ENCODE assay signal across 8 cellular contexts in genomic region chr3:49469037-49469875, GRCh38. TPM values are rescaled to one million over a fixed set of nuclear protein-coding genes. Genes with fewer than 3 reads are reported as not detected.
DNase-seq lines count a peak whose midpoint lies in the region; ATAC-seq lines count a peak whose summit lies in the region.

No MANE protein-coding gene starts in this region.

- peak overlapping the region; percentile 82 for H3K27ac Mint-ChIP-seq in T-helper 17 cell

- H3K9me3 ChIP-seq in T-helper 17 cell (ENCODE audit: control insufficient read depth, low read length, poor library complexity, severe bottlenecking), result no peaks in the 10 kb centered on the region

- peaks cover 20% of the 10 kb centered on the region for H3K4me1 Mint-ChIP-seq in T-helper 17 cell

- DNase-seq in DMS114 treated with DMSO at 0.1 percent for 48 hours (lab: John Stamatoyannopoulos, UW; ENCODE audit: unreplicated experiment), result peak; percentile 73
- no peak for DNase-seq in T-helper 17 cell
- peak; percentile 72 for DNase-seq in mucosa of gallbladder (ENCODE audit: low spot score)
- DNase-seq in ureter (ENCODE audit: low spot score), result peak; percentile 81

- no peaks in the 10 kb centered on the region for H3K36me3 Mint-ChIP-seq in T-helper 17 cell (ENCODE audit: low read depth)

- H3K27me3 Mint-ChIP-seq in T-helper 17 cell, result no peaks in the 10 kb centered on the region

- peak overlapping the region; percentile 89 for H3K4me3 Mint-ChIP-seq in T-helper 17 cell

- ATAC-seq in HG02884 (IDR thresholded peaks at IDR 0.05; ENCODE audit: unreplicated experiment) (peak; percentile 4), T-helper 17 cell (no peak), esophagus mucosa (peak; percentile 42), GM19467 (IDR thresholded peaks at IDR 0.05; ENCODE audit: unreplicated experiment) (no peak), HG02981 (IDR thresholded peaks at IDR 0.05; ENCODE audit: unreplicated experiment) (no peak)

RNA-seq across cellular contexts. Expression of gene DAG1, which starts 0.8 kb away (rescaled TPM):
- total RNA-seq in T-helper 17 cell, result 10 to 100 TPM; 18.0 to 18.9 TPM
- total RNA-seq in esophagus mucosa, result 48.3 TPM
- total RNA-seq in mucosa of gallbladder, result 139 TPM
- total RNA-seq in ureter, result 94.0 TPM

RNA-seq across cellular contexts. Expression of gene NICN1, which starts 40.1 kb away (rescaled TPM):
- 10 to 100 TPM; 17.5 to 18.5 TPM for total RNA-seq in T-helper 17 cell
- 6.1 TPM for total RNA-seq in esophagus mucosa
- 27.8 TPM for total RNA-seq in mucosa of gallbladder
- 27.4 TPM for total RNA-seq in ureter

RNA-seq across cellular contexts. Expression of gene AMT, which starts 47.0 kb away (rescaled TPM):
- total RNA-seq in T-helper 17 cell, result 1 to 10 TPM; 5.9 to 8.3 TPM
- 0.88 TPM for total RNA-seq in esophagus mucosa
- total RNA-seq in mucosa of gallbladder, result 20.7 TPM
- total RNA-seq in ureter, result 29.1 TPM

RNA-seq across cellular contexts. Expression of gene TCTA, which starts 57.0 kb away (rescaled TPM):
- total RNA-seq in T-helper 17 cell (10 to 100 TPM; 23.4 to 27.0 TPM), esophagus mucosa (12.4 TPM), mucosa of gallbladder (57.6 TPM), ureter (37.1 TPM)

RNA-seq across cellular contexts. Expression of gene RHOA, which starts 57.5 kb away (rescaled TPM):
- 100 to 1,000 TPM; 274 to 317 TPM for total RNA-seq in T-helper 17 cell
- total RNA-seq in esophagus mucosa, result 311 TPM
- 386 TPM for total RNA-seq in mucosa of gallbladder
- total RNA-seq in ureter, result 379 TPM

Comparison
In these comparisons a context has a peak if more than half of its experiments do, and no peak if none do; other contexts are left out.
1. DNase-seq: peak in DMS114 treated with DMSO at 0.1 percent for 48 hours (single experiment), mucosa of gallbladder (single experiment) and ureter (single experiment); none in T-helper 17 cell (0 of 3).
2. ATAC-seq: peak in HG02884 (single experiment) and esophagus mucosa (single experiment); none in T-helper 17 cell (single experiment), GM19467 (single experiment) and HG02981 (single experiment).